Comparison of ENCODE assay signal across 8 cellular contexts in genomic region chr11:78030429-78031325, GRCh38. TPM values are rescaled to one million over a fixed set of nuclear protein-coding genes. Genes with fewer than 3 reads are reported as not detected.
DNase-seq lines count a peak whose midpoint lies in the region; ATAC-seq, FAIRE-seq and TF ChIP-seq lines count a peak whose summit lies in the region.

No MANE protein-coding gene starts in this region.

- no peaks in the 10 kb centered on the region for H3K27me3 Mint-ChIP-seq in endothelial cell (ENCODE audit: unreplicated experiment)

- no peak overlapping the region for H3K4me3 Mint-ChIP-seq in endothelial cell (ENCODE audit: unreplicated experiment)

- no peaks in the 10 kb centered on the region for H3K36me3 ChIP-seq in neuron (ENCODE audit: insufficient read depth, low read length)

- no peaks in the 10 kb centered on the region for H3K9me3 ChIP-seq in neuron (ENCODE audit: low read length)

- peak; percentile 61 for FAIRE-seq in GM12892 (lab: Jason Lieb, UNC)

- H3K27ac Mint-ChIP-seq in endothelial cell (ENCODE audit: unreplicated experiment) = peak overlapping the region; percentile 93

- no peak for TF ChIP-seq POLR2A in GM12892 (IDR thresholded peaks at IDR 0.05; ENCODE audit: low read depth, low read length)

- no peaks in the 10 kb centered on the region for H3K36me3 Mint-ChIP-seq in endothelial cell (ENCODE audit: low read depth, unreplicated experiment)

- no peak for ATAC-seq in HG02938 (IDR thresholded peaks at IDR 0.05; ENCODE audit: unreplicated experiment)

- no peak for TF ChIP-seq CTCF in endothelial cell (IDR thresholded peaks at IDR 0.05; ENCODE audit: unreplicated experiment)

- no peak overlapping the region for H3K4me3 ChIP-seq in neuron (ENCODE audit: low read length)

- no peaks in the 10 kb centered on the region for H3K9me3 Mint-ChIP-seq in endothelial cell (ENCODE audit: unreplicated experiment)

- no peaks in the 10 kb centered on the region for H3K27me3 ChIP-seq in neuron (ENCODE audit: insufficient read depth, low read length)

- peak overlapping the region; percentile 46 for H2AFZ ChIP-seq in neuron (ENCODE audit: low read depth, low read length)

- H3K4me1 Mint-ChIP-seq in endothelial cell (ENCODE audit: unreplicated experiment) = peaks cover 9% of the 10 kb centered on the region

- DNase-seq in GM12892 (ENCODE audit: insufficient read length) (no peak), NCI-H524 treated with DMSO at 0.1 percent for 48 hours (lab: John Stamatoyannopoulos, UW) (peak; percentile 91), endothelial cell (ENCODE audit: low spot score) (peak; percentile 45), NCI-H526 (lab: John Stamatoyannopoulos, UW) (no peak), T-helper 1 cell (no peak), NCI-H526 treated with DMSO at 0.1 percent for 48 hours (lab: John Stamatoyannopoulos, UW) (no peak)

- peaks cover 9% of the 10 kb centered on the region for H3K4me1 ChIP-seq in neuron (ENCODE audit: insufficient read depth, low read length)

RNA-seq across cellular contexts. Expression of gene KCTD14, which starts 7.6 kb away (rescaled TPM):
- 0.19 TPM for polyA plus RNA-seq in GM12892 (2012; ENCODE audit: missing spikeins)
- 0.97 TPM for total RNA-seq in endothelial cell (ENCODE audit: unreplicated experiment)

RNA-seq across cellular contexts. Expression of gene THRSP, which starts 33.0 kb away (rescaled TPM):
- polyA plus RNA-seq in GM12892 (2012; ENCODE audit: missing spikeins) = not detected
- not detected for total RNA-seq in endothelial cell (ENCODE audit: unreplicated experiment)

RNA-seq across cellular contexts. Expression of gene INTS4, which starts 36.2 kb away (rescaled TPM):
- 30.1 TPM for polyA plus RNA-seq in GM12892 (2012; ENCODE audit: missing spikeins)
- 40.9 TPM for total RNA-seq in endothelial cell (ENCODE audit: unreplicated experiment)

RNA-seq across cellular contexts. Expression of gene NDUFC2, which starts 49.0 kb away (rescaled TPM):
- polyA plus RNA-seq in GM12892 (2012; ENCODE audit: missing spikeins) = 84.8 TPM
- total RNA-seq in endothelial cell (ENCODE audit: unreplicated experiment) = 203 TPM

Comparison
In these comparisons a context has a peak if more than half of its experiments do, and no peak if none do; other contexts are left out.
1. DNase-seq: peak in NCI-H524 treated with DMSO at 0.1 percent for 48 hours (single experiment) and endothelial cell (single experiment); none in GM12892 (single experiment), NCI-H526 (0 of 2), T-helper 1 cell (0 of 5) and NCI-H526 treated with DMSO at 0.1 percent for 48 hours (single experiment).